9 cellular contexts compared by ENCODE assay signal in the genomic region with DNA sequence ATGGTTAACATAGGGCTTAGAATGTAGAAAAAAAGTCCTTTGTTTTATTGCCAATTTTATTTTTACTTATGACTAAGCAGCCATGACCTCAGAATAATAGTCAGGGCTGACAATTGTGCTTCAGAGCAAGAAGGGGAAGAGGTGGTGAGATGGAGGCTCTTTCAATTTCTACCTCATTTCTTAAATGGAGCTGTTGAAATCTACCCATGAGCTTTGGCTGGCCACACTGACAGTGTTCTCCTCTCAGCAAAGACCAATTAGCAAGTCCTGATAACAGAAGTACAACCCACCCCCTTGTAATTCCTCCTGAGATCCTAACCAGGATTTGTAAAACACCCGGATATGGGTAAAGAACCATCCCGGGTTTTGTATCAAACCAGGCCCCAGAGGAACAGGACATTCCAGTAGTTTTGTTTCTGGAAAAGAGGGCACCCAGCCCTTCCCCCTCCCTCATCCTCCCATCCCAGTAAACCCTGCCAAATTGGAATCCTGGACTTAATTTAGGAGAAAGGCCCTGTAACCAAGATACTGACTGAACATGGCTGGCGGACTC. TPM values are rescaled to one million over a fixed set of nuclear protein-coding genes. Genes with fewer than 3 reads are reported as not detected.
DNase-seq lines count a peak whose midpoint lies in the region; ATAC-seq and TF ChIP-seq lines count a peak whose summit lies in the region.
"Had no signal": no experiment of that assay in that cellular context is flagged by ENCODE, and none has a peak within 500 bp of the region (broad histone marks: within the 10 kb centered on the region; RNA-seq: fewer than 3 reads in every experiment).

A gene with protein sequence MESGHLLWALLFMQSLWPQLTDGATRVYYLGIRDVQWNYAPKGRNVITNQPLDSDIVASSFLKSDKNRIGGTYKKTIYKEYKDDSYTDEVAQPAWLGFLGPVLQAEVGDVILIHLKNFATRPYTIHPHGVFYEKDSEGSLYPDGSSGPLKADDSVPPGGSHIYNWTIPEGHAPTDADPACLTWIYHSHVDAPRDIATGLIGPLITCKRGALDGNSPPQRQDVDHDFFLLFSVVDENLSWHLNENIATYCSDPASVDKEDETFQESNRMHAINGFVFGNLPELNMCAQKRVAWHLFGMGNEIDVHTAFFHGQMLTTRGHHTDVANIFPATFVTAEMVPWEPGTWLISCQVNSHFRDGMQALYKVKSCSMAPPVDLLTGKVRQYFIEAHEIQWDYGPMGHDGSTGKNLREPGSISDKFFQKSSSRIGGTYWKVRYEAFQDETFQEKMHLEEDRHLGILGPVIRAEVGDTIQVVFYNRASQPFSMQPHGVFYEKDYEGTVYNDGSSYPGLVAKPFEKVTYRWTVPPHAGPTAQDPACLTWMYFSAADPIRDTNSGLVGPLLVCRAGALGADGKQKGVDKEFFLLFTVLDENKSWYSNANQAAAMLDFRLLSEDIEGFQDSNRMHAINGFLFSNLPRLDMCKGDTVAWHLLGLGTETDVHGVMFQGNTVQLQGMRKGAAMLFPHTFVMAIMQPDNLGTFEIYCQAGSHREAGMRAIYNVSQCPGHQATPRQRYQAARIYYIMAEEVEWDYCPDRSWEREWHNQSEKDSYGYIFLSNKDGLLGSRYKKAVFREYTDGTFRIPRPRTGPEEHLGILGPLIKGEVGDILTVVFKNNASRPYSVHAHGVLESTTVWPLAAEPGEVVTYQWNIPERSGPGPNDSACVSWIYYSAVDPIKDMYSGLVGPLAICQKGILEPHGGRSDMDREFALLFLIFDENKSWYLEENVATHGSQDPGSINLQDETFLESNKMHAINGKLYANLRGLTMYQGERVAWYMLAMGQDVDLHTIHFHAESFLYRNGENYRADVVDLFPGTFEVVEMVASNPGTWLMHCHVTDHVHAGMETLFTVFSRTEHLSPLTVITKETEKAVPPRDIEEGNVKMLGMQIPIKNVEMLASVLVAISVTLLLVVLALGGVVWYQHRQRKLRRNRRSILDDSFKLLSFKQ (plus strand): TSS at position 399 of the 553 bp plus-strand sequence. CDS start 6,324 bp downstream, outside the sequence.

- TF ChIP-seq CTCF in WTC11 (IDR thresholded peaks at IDR 0.05) (no peak), tibial nerve (IDR thresholded peaks at IDR 0.05) (no peak), BE2C (IDR thresholded peaks at IDR 0.05; ENCODE audit: low read depth, low read length) (no peak)

- peak within 1 kb of the TSS in 3 of 4 donors; percentile 57 to 69 (median 61) for H3K27ac ChIP-seq in tibial nerve

- no peaks in the 10 kb centered on the region for H3K27me3 Mint-ChIP-seq in WTC11 (ENCODE audit: low read depth)

- peak; percentile 70 for ATAC-seq in GM21619 (IDR thresholded peaks at IDR 0.05; ENCODE audit: unreplicated experiment)
- peak; percentile 92 for ATAC-seq in WTC11

- H3K9me3 ChIP-seq in tibial nerve = no peaks in the 10 kb centered on the region
- H3K9me3 ChIP-seq in BE2C = no peaks in the 10 kb centered on the region

- H3K36me3 Mint-ChIP-seq in WTC11 = peaks cover 4% of the 10 kb centered on the region

- H3K27ac Mint-ChIP-seq in WTC11 = no peak within 1 kb of the TSS

- TF ChIP-seq POLR2A in tibial nerve (IDR thresholded peaks at IDR 0.05) = no peak

- H3K27me3 ChIP-seq in tibial nerve = peaks cover 0 to 3% of the 10 kb centered on the region in 2 donors
- H3K27me3 ChIP-seq in BE2C = no peaks in the 10 kb centered on the region

- CTCF ChIA-PET in WTC11 (lab: Charles Lee) (no interaction called here), HEK293T (lab: Yijun Ruan, JAX) (no interaction called here)

- H3K4me1 ChIP-seq in tibial nerve (no peaks in the 10 kb centered on the region), BE2C (no peaks in the 10 kb centered on the region)

- peak within 1 kb of the TSS; percentile 86 for H3K4me3 Mint-ChIP-seq in WTC11

- no peak for TF ChIP-seq EP300 in tibial nerve (IDR thresholded peaks at IDR 0.05)

- H3K4me3 ChIP-seq in tibial nerve = peak within 1 kb of the TSS; percentile 14 to 46 (median 24)
- H3K4me3 ChIP-seq in BE2C (ENCODE audit: low read depth, low read length) = no peak within 1 kb of the TSS

- POLR2A ChIA-PET in WTC11 (lab: Charles Lee) = no interaction called here
- POLR2A ChIA-PET in HEK293T (lab: Yijun Ruan, JAX) = no interaction called here

- WGBS in tibial nerve, 2 donors = 14 to 36% methylated on average over 3 of the region's 3 CpGs

- no peaks in the 10 kb centered on the region for H3K36me3 ChIP-seq in tibial nerve
- H3K36me3 ChIP-seq in BE2C = no peaks in the 10 kb centered on the region

- DNase-seq in WTC11 (ENCODE audit: low spot score) = peak; percentile 12
- DNase-seq in iPS-NIHi11 (ENCODE audit: low spot score) = peak; percentile 45
- DNase-seq in tibial nerve (ENCODE audit: low spot score in 2 of 2) = no peak
- no peak for DNase-seq in NCI-H510A (lab: John Stamatoyannopoulos, UW)
- DNase-seq in HEK293T (ENCODE audit: extremely low spot score) = no peak
- no peak for DNase-seq in BE2C
- no peak for DNase-seq in activated T-cell treated with anti-CD3 and anti-CD28 coated beads, Interleukin-2, amount 50 U/mL, for 48 hours
- DNase-seq: stimulated activated CD4-positive, alpha-beta T cell treated with anti-CD3 and anti-CD28 coated beads, Interleukin-1b, Interleukin-23, amount 100 ng/mL, for 48 hours had no signal

- no peaks in the 10 kb centered on the region for H3K9me3 Mint-ChIP-seq in WTC11

- H3K4me1 Mint-ChIP-seq in WTC11 = peaks cover 8% of the 10 kb centered on the region

TF ChIP-seq in WTC11, 78 proteins besides CTCF, POLR2A, EP300 and RAD21 (continues in another document):
- TF ChIP-seq, protein P1, sequence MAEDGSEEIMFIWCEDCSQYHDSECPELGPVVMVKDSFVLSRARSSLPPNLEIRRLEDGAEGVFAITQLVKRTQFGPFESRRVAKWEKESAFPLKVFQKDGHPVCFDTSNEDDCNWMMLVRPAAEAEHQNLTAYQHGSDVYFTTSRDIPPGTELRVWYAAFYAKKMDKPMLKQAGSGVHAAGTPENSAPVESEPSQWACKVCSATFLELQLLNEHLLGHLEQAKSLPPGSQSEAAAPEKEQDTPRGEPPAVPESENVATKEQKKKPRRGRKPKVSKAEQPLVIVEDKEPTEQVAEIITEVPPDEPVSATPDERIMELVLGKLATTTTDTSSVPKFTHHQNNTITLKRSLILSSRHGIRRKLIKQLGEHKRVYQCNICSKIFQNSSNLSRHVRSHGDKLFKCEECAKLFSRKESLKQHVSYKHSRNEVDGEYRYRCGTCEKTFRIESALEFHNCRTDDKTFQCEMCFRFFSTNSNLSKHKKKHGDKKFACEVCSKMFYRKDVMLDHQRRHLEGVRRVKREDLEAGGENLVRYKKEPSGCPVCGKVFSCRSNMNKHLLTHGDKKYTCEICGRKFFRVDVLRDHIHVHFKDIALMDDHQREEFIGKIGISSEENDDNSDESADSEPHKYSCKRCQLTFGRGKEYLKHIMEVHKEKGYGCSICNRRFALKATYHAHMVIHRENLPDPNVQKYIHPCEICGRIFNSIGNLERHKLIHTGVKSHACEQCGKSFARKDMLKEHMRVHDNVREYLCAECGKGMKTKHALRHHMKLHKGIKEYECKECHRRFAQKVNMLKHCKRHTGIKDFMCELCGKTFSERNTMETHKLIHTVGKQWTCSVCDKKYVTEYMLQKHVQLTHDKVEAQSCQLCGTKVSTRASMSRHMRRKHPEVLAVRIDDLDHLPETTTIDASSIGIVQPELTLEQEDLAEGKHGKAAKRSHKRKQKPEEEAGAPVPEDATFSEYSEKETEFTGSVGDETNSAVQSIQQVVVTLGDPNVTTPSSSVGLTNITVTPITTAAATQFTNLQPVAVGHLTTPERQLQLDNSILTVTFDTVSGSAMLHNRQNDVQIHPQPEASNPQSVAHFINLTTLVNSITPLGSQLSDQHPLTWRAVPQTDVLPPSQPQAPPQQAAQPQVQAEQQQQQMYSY (CRISPR knock-in tag; IDR thresholded peaks at IDR 0.05) = peak; percentile 96

TF ChIP-seq in HEK293T, 16 proteins besides CTCF, POLR2A, EP300 and RAD21:
- TF ChIP-seq, protein P2, sequence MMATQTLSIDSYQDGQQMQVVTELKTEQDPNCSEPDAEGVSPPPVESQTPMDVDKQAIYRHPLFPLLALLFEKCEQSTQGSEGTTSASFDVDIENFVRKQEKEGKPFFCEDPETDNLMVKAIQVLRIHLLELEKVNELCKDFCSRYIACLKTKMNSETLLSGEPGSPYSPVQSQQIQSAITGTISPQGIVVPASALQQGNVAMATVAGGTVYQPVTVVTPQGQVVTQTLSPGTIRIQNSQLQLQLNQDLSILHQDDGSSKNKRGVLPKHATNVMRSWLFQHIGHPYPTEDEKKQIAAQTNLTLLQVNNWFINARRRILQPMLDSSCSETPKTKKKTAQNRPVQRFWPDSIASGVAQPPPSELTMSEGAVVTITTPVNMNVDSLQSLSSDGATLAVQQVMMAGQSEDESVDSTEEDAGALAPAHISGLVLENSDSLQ (IDR thresholded peaks at IDR 0.05) = no peak

RNA-seq across cellular contexts. Expression of the gene that starts here (rescaled TPM):
- 31.7 to 51.0 TPM (median 49.8 TPM) in 3 replicates for total RNA-seq in WTC11 (2021)
- total RNA-seq in tibial nerve = 10 to 100 TPM in 3 of 4 donors, 1 to 10 TPM in 1; 7.2 to 30.0 (median 24.1) TPM
- polyA plus RNA-seq in BE2C (2012; ENCODE audit: insufficient read depth, insufficient read length, low read depth) = not detected

Comparison
In these comparisons a context has a peak if more than half of its experiments do, and no peak if none do; other contexts are left out.
1. DNase-seq: peak in WTC11 (single experiment) and iPS-NIHi11 (single experiment); none in tibial nerve (0 of 2), NCI-H510A (single experiment), HEK293T (single experiment), BE2C (single experiment) and activated T-cell treated with anti-CD3 and anti-CD28 coated beads, Interleukin-2, amount 50 U/mL, for 48 hours (0 of 2).